17 cellular contexts compared by ENCODE assay signal in genomic region chr20:17768267-17768666, GRCh38.
DNase-seq lines count a peak whose midpoint lies in the region; ATAC-seq, FAIRE-seq and TF ChIP-seq lines count a peak whose summit lies in the region.
"Had no signal": no experiment of that assay in that cellular context is flagged by ENCODE, and none has a peak within 500 bp of the region (broad histone marks: within the 10 kb centered on the region; RNA-seq: fewer than 3 reads in every experiment).

No MANE protein-coding gene starts in this region.

- no peak overlapping the region for H3K4me3 ChIP-seq in left lung
- H3K4me3 ChIP-seq: MG63, SJSA1 had no signal

- no peak overlapping the region for H3K27ac ChIP-seq in left lung
- H3K27ac ChIP-seq: KMS-11, RWPE1, SJSA1 had no signal

- TF ChIP-seq CTCF in left lung (IDR thresholded peaks at IDR 0.05), result no peak
- TF ChIP-seq CTCF in progenitor cell of endocrine pancreas (IDR thresholded peaks at IDR 0.05; ENCODE audit: unreplicated experiment), result no peak

- intact Hi-C loops in left lung (cut with DNase I), result no loop called here

- H3K27ac Mint-ChIP-seq in progenitor cell of endocrine pancreas, result peak overlapping the region; percentile 60
- H3K27ac Mint-ChIP-seq: B cell; CD4-positive, alpha-beta memory T cell had no signal

- H3K27me3 Mint-ChIP-seq in progenitor cell of endocrine pancreas, result peaks cover 7% of the 10 kb centered on the region

- no peaks in the 10 kb centered on the region for H3K9me3 ChIP-seq in left lung
- H3K9me3 ChIP-seq: MG63, SJSA1 had no signal

- no peaks in the 10 kb centered on the region for H3K9me3 Mint-ChIP-seq in progenitor cell of endocrine pancreas (ENCODE audit: low read depth)
- H3K9me3 Mint-ChIP-seq: CD4-positive, alpha-beta memory T cell had no signal

- H3K36me3 Mint-ChIP-seq in progenitor cell of endocrine pancreas (ENCODE audit: insufficient read depth), result no peaks in the 10 kb centered on the region
- H3K36me3 Mint-ChIP-seq: CD4-positive, alpha-beta memory T cell had no signal

- H3K4me3 Mint-ChIP-seq in progenitor cell of endocrine pancreas (ENCODE audit: low read depth), result no peak overlapping the region
- H3K4me3 Mint-ChIP-seq: B cell; CD4-positive, alpha-beta memory T cell had no signal

- peaks cover 12% of the 10 kb centered on the region for H3K4me1 Mint-ChIP-seq in progenitor cell of endocrine pancreas (ENCODE audit: low read depth)
- H3K4me1 Mint-ChIP-seq: CD4-positive, alpha-beta memory T cell had no signal

- H3K4me1 ChIP-seq in left lung, result peaks cover 2 to 8% of the 10 kb centered on the region in 2 donors

- no peak for FAIRE-seq in frontal cortex (lab: Jason Lieb, UNC)

- H3K36me3 ChIP-seq in left lung, result no peaks in the 10 kb centered on the region
- H3K36me3 ChIP-seq: MG63, SJSA1 had no signal

- DNase-seq in CD1c-positive myeloid dendritic cell (ENCODE audit: extremely low spot score) (peak; percentile 6), left lung (no peak), progenitor cell of endocrine pancreas (ENCODE audit: low spot score, unreplicated experiment) (no peak), frontal cortex (ENCODE audit: low spot score in 2 of 2) (no peak)
- no peak for DNase-seq in activated CD4-positive, CD25-positive, alpha-beta regulatory T cell (lab: John Stamatoyannopoulos, UW)
- DNase-seq: CD4-positive, alpha-beta memory T cell; MG63; NCI-H1092 treated with DMSO at 0.1 percent for 48 hours; NCI-H1694 treated with DMSO at 0.1 percent for 48 hours; NCI-H69 had no signal

- no peaks in the 10 kb centered on the region for H3K27me3 ChIP-seq in left lung
- H3K27me3 ChIP-seq: MG63, SJSA1 had no signal

- ATAC-seq in SK-N-SH treated with all-trans-retinoic acid at 6 μM for 48 hours (peak; percentile 38; the same call in 1 of the 3 replicates), left lung (peak; percentile 13), HG02852 (IDR thresholded peaks at IDR 0.05; ENCODE audit: unreplicated experiment) (no peak), HG02840 (IDR thresholded peaks at IDR 0.05; ENCODE audit: low FRiP score, unreplicated experiment) (no peak)

TF ChIP-seq in SK-N-SH treated with all-trans-retinoic acid at 6 μM for 48 hours, 23 proteins besides CTCF, POLR2A, EP300 and RAD21:
- no peak for TF ChIP-seq ESRRG (CRISPR knock-in tag; IDR thresholded peaks at IDR 0.05)
- TF ChIP-seq OSR1 (CRISPR knock-in tag; IDR thresholded peaks at IDR 0.05), result no peak
- no peak for TF ChIP-seq ZNF8 (CRISPR knock-in tag; IDR thresholded peaks at IDR 0.05)
- TF ChIP-seq POU6F1 (CRISPR knock-in tag; IDR thresholded peaks at IDR 0.05; ENCODE audit: borderline replicate concordance, low read depth), result no peak
- TF ChIP-seq ISL1 (CRISPR knock-in tag; IDR thresholded peaks at IDR 0.05), result no peak
- no peak for TF ChIP-seq ARNTL (CRISPR knock-in tag; IDR thresholded peaks at IDR 0.05; ENCODE audit: borderline replicate concordance, low read depth)
- TF ChIP-seq CSDC2 (CRISPR knock-in tag; IDR thresholded peaks at IDR 0.05), result no peak
- no peak for TF ChIP-seq RARB (CRISPR knock-in tag; IDR thresholded peaks at IDR 0.05)
- no peak for TF ChIP-seq BACH2 (CRISPR knock-in tag; IDR thresholded peaks at IDR 0.05; ENCODE audit: borderline replicate concordance)
- no peak for TF ChIP-seq ZFP30 (CRISPR knock-in tag; IDR thresholded peaks at IDR 0.05)
- TF ChIP-seq TOX (CRISPR knock-in tag; IDR thresholded peaks at IDR 0.05; ENCODE audit: borderline replicate concordance), result no peak
- TF ChIP-seq ZFP3 (CRISPR knock-in tag; IDR thresholded peaks at IDR 0.05), result no peak
- no peak for TF ChIP-seq ZC3H10 (CRISPR knock-in tag; IDR thresholded peaks at IDR 0.05)
- TF ChIP-seq, protein P1, sequence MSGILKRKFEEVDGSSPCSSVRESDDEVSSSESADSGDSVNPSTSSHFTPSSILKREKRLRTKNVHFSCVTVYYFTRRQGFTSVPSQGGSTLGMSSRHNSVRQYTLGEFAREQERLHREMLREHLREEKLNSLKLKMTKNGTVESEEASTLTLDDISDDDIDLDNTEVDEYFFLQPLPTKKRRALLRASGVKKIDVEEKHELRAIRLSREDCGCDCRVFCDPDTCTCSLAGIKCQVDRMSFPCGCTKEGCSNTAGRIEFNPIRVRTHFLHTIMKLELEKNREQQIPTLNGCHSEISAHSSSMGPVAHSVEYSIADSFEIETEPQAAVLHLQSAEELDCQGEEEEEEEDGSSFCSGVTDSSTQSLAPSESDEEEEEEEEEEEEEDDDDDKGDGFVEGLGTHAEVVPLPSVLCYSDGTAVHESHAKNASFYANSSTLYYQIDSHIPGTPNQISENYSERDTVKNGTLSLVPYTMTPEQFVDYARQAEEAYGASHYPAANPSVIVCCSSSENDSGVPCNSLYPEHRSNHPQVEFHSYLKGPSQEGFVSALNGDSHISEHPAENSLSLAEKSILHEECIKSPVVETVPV (CRISPR knock-in tag; IDR thresholded peaks at IDR 0.05), result no peak
- TF ChIP-seq, protein P2, sequence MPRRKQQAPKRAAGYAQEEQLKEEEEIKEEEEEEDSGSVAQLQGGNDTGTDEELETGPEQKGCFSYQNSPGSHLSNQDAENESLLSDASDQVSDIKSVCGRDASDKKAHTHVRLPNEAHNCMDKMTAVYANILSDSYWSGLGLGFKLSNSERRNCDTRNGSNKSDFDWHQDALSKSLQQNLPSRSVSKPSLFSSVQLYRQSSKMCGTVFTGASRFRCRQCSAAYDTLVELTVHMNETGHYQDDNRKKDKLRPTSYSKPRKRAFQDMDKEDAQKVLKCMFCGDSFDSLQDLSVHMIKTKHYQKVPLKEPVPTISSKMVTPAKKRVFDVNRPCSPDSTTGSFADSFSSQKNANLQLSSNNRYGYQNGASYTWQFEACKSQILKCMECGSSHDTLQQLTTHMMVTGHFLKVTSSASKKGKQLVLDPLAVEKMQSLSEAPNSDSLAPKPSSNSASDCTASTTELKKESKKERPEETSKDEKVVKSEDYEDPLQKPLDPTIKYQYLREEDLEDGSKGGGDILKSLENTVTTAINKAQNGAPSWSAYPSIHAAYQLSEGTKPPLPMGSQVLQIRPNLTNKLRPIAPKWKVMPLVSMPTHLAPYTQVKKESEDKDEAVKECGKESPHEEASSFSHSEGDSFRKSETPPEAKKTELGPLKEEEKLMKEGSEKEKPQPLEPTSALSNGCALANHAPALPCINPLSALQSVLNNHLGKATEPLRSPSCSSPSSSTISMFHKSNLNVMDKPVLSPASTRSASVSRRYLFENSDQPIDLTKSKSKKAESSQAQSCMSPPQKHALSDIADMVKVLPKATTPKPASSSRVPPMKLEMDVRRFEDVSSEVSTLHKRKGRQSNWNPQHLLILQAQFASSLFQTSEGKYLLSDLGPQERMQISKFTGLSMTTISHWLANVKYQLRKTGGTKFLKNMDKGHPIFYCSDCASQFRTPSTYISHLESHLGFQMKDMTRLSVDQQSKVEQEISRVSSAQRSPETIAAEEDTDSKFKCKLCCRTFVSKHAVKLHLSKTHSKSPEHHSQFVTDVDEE (CRISPR knock-in tag; IDR thresholded peaks at IDR 0.05), result no peak
- no peak for TF ChIP-seq ZNF565 (CRISPR knock-in tag; conservative IDR thresholded peaks at IDR 0.05; ENCODE audit: low read depth)

Comparison
In these comparisons a context has a peak if more than half of its experiments do, and no peak if none do; other contexts are left out.
1. ATAC-seq: peak in SK-N-SH treated with all-trans-retinoic acid at 6 μM for 48 hours (single experiment) and left lung (single experiment); none in HG02852 (single experiment) and HG02840 (single experiment).